ENCODE assay signal across 35 cellular contexts in the genomic region with DNA sequence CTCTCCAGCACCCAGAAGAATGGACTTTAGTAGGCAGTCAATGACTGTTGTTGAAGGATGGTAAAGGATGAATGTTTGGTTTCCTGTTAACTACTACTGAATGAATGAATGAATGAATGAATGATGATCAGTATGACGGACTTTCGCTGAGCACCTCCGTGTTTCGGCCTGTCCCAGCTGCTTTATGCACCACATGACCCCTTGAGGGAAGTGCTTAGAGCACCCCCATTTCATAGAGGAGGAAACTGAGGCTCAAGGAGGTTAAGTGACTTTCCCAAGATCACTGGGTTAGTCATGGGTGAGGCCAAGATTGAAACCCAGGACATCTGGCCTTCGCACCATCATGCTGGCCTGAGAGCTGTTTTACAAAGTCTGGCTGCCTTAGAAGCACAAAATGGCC. TPM values are rescaled to one million over a fixed set of nuclear protein-coding genes. Genes with fewer than 3 reads are reported as not detected.
"Had no signal": no experiment of that assay in that cellular context is flagged by ENCODE, and none has a peak within 500 bp of the region (broad histone marks: within the 10 kb centered on the region; RNA-seq: fewer than 3 reads in every experiment).

No MANE protein-coding gene starts in this region.

- H3K9me3 ChIP-seq: left ventricle myocardium inferior, mucosa of descending colon, pancreas, prostate gland, tibial nerve, vagina had no signal

- H3K9me3 Mint-ChIP-seq: memory B cell; natural killer cell treated with Interleukin-12 subunit alpha and Interleukin-12 subunit beta and Interleukin-15 and Interleukin-18, amount 100 ng/mL, for 72 hours; stimulated activated memory B cell treated with anti-CD40 and anti-IgM and Interleukin-4, amounts not matched to agents 10 μg/mL and 1 μg/mL and 100 μg/mL, for 72 hours; stimulated activated naive CD8-positive, alpha-beta T cell treated with anti-CD3 and anti-CD28 coated beads, Interleukin-15, amount 100 ng/mL, for 72 hours; type B pancreatic cell had no signal

- H3K27me3 ChIP-seq: hepatocyte, pancreas, vagina had no signal

- H3K36me3 ChIP-seq: left ventricle myocardium inferior, pancreas, prostate gland, tibial nerve, vagina had no signal

- H3K27ac ChIP-seq: hepatocyte, left ventricle myocardium inferior, pancreas, prostate gland, tibial nerve, vagina had no signal

- H3K79me2 ChIP-seq: hepatocyte had no signal

- H3K4me1 Mint-ChIP-seq: memory B cell; naive thymus-derived CD4-positive, alpha-beta T cell; stimulated activated memory B cell treated with anti-CD40 and anti-IgM and Interleukin-4, amounts not matched to agents 10 μg/mL and 1 μg/mL and 100 μg/mL, for 72 hours; stimulated activated naive CD8-positive, alpha-beta T cell treated with anti-CD3 and anti-CD28 coated beads, Interleukin-15, amount 100 ng/mL, for 72 hours had no signal

- ATAC-seq: mucosa of descending colon; naive thymus-derived CD4-positive, alpha-beta T cell; natural killer cell treated with Interleukin-12 subunit alpha and Interleukin-12 subunit beta and Interleukin-15 and Interleukin-18, amount 100 ng/mL, for 72 hours; pancreas; right cardiac atrium; stimulated activated memory B cell treated with anti-CD40 and anti-IgM and Interleukin-4, amounts not matched to agents 10 μg/mL and 1 μg/mL and 100 μg/mL, for 72 hours; stimulated activated naive CD8-positive, alpha-beta T cell treated with anti-CD3 and anti-CD28 coated beads, Interleukin-15, amount 100 ng/mL, for 72 hours had no signal

- FAIRE-seq: pancreas had no signal

- H3K4me1 ChIP-seq: pancreas, prostate gland had no signal

- H3K4me2 ChIP-seq: hepatocyte, smooth muscle cell had no signal

- DNase-seq: islet precursor cell; left ventricle myocardium inferior; midbrain; mucosa of descending colon; naive thymus-derived CD4-positive, alpha-beta T cell; pancreas; retina; right cardiac atrium; stimulated activated CD4-positive, alpha-beta T cell treated with anti-CD3 and anti-CD28 coated beads, Interleukin-1b, Interleukin-23, amount 100 ng/mL, for 48 hours; stimulated activated CD4-positive, alpha-beta T cell treated with anti-CD3 and anti-CD28 coated beads, Interleukin-2, amount 100 ng/mL, for 48 hours; stimulated activated CD4-positive, alpha-beta T cell treated with anti-CD3 and anti-CD28 coated beads, Interleukin-4, amount 100 ng/mL, for 4 hours; stimulated activated CD8-positive, alpha-beta memory T cell treated with anti-CD3 and anti-CD28 coated beads, Interleukin-4, amount 100 ng/mL, for 48 hours; stimulated activated naive CD4-positive, alpha-beta T cell treated with Interleukin-2 at 50 U/mL for 16 hours; stimulated activated naive CD8-positive, alpha-beta T cell treated with anti-CD3 and anti-CD28 coated beads, Interleukin-15, amount 100 ng/mL, for 72 hours; substantia nigra had no signal

- H3K36me3 Mint-ChIP-seq: memory B cell; naive thymus-derived CD4-positive, alpha-beta T cell; natural killer cell treated with Interleukin-12 subunit alpha and Interleukin-12 subunit beta and Interleukin-15 and Interleukin-18, amount 100 ng/mL, for 72 hours; stimulated activated memory B cell treated with anti-CD40 and anti-IgM and Interleukin-4, amounts not matched to agents 10 μg/mL and 1 μg/mL and 100 μg/mL, for 72 hours; type B pancreatic cell had no signal

- H3K4me3 Mint-ChIP-seq: memory B cell; naive thymus-derived CD4-positive, alpha-beta T cell; natural killer cell treated with Interleukin-12 subunit alpha and Interleukin-12 subunit beta and Interleukin-15 and Interleukin-18, amount 100 ng/mL, for 72 hours; stimulated activated memory B cell treated with anti-CD40 and anti-IgM and Interleukin-4, amounts not matched to agents 10 μg/mL and 1 μg/mL and 100 μg/mL, for 72 hours; stimulated activated naive CD8-positive, alpha-beta T cell treated with anti-CD3 and anti-CD28 coated beads, Interleukin-15, amount 100 ng/mL, for 72 hours; type B pancreatic cell had no signal

- H3K27ac Mint-ChIP-seq: memory B cell; naive thymus-derived CD4-positive, alpha-beta T cell; natural killer cell treated with Interleukin-12 subunit alpha and Interleukin-12 subunit beta and Interleukin-15 and Interleukin-18, amount 100 ng/mL, for 72 hours; stimulated activated memory B cell treated with anti-CD40 and anti-IgM and Interleukin-4, amounts not matched to agents 10 μg/mL and 1 μg/mL and 100 μg/mL, for 72 hours; stimulated activated naive CD8-positive, alpha-beta T cell treated with anti-CD3 and anti-CD28 coated beads, Interleukin-15, amount 100 ng/mL, for 72 hours; type B pancreatic cell had no signal

- H3K4me3 ChIP-seq: hepatocyte, left ventricle myocardium inferior, mucosa of descending colon, pancreas, prostate gland, smooth muscle cell, tibial nerve, vagina had no signal

- H2AFZ ChIP-seq: hepatocyte had no signal

RNA-seq across cellular contexts. Expression of a gene that starts 6.8 kb away (rescaled TPM):
- total RNA-seq: hepatocyte; kidney epithelial cell; left ventricle myocardium inferior; lower leg skin; lung microvascular endothelial cell; mesenteric fat pad; mucosa of descending colon; naive thymus-derived CD4-positive, alpha-beta T cell; natural killer cell treated with Interleukin-12 subunit alpha and Interleukin-12 subunit beta and Interleukin-15 and Interleukin-18, amount 100 ng/mL, for 72 hours; omental fat pad; pancreas; prostate gland; right cardiac atrium; skeletal muscle tissue; smooth muscle cell; temporal lobe; urinary bladder; vagina had no signal
- polyA plus RNA-seq: hepatocyte; naive thymus-derived CD4-positive, alpha-beta T cell; neural cell; right cardiac atrium; smooth muscle cell; thymus; urinary bladder had no signal

RNA-seq across cellular contexts. Expression of a gene that starts 42.0 kb away (rescaled TPM):
- total RNA-seq: hepatocyte; kidney epithelial cell; lung microvascular endothelial cell; mesenteric fat pad; myocyte; natural killer cell treated with Interleukin-12 subunit alpha and Interleukin-12 subunit beta and Interleukin-15 and Interleukin-18, amount 100 ng/mL, for 72 hours; skeletal muscle tissue; smooth muscle cell; temporal lobe; vagina had no signal
- polyA plus RNA-seq: naive thymus-derived CD4-positive, alpha-beta T cell; neural cell; smooth muscle cell had no signal
